In genomic region chr6:32184084-32184640, GRCh38 we compare ENCODE assay signal across 9 cellular contexts. TPM values are rescaled to one million over a fixed set of nuclear protein-coding genes. Genes with fewer than 3 reads are reported as not detected.
A peak's percentile ranks its signal among the peaks of the same experiment; 100 is the strongest.
DNase-seq lines count a peak whose midpoint lies in the region; ATAC-seq, FAIRE-seq and TF ChIP-seq lines count a peak whose summit lies in the region.
"Had no signal": no experiment of that assay in that cellular context is flagged by ENCODE, and none has a peak within 500 bp of the region (broad histone marks: within the 10 kb centered on the region; RNA-seq: fewer than 3 reads in every experiment).

Gene AGER (minus strand): TSS chr6:32184253. CDS start chr6:32184222, 31 bp downstream.

- no peak for FAIRE-seq in GM12892 (lab: Jason Lieb, UNC)
- FAIRE-seq: pancreas had no signal

- TF ChIP-seq POLR2A in GM12892 (IDR thresholded peaks at IDR 0.05; ENCODE audit: low read depth, low read length) (peak; percentile 36; the same call in 1 of the 2 replicates), gastroesophageal sphincter (IDR thresholded peaks at IDR 0.05) (no peak), spleen (IDR thresholded peaks at IDR 0.05) (no peak)

- TF ChIP-seq CTCF in RWPE1 (conservative IDR thresholded peaks at IDR 0.05; ENCODE audit: low read depth) (no peak), gastroesophageal sphincter (IDR thresholded peaks at IDR 0.05) (no peak), spleen (IDR thresholded peaks at IDR 0.05 in 8 of 11, conservative IDR thresholded peaks at IDR 0.05 in 3 of 11) (no peak)

- intact Hi-C loops in spleen (cut with DNase I; ENCODE audit: low total_unique reads), result no loop called here

- DNase-seq in GM12892 (ENCODE audit: insufficient read length), result no peak
- no peak for DNase-seq in RWPE1 (ENCODE audit: low spot score)
- DNase-seq in spleen, result peak; percentile 64
- DNase-seq in HCEC 1CT, result no peak
- DNase-seq in NCI-H187 treated with DMSO at 0.1 percent for 48 hours (lab: John Stamatoyannopoulos, UW), result no peak
- DNase-seq: NCI-H446 treated with DMSO at 0.1 percent for 48 hours had no signal

- 20 to 73% methylated on average over 1 to 6 of the region's 6 CpGs for WGBS in gastroesophageal sphincter (ENCODE audit: low coverage in 1 of 2), 2 donors
- WGBS in spleen, 5 donors, result 76 to 82% (median 77%) methylated on average over 6 of the region's 6 CpGs

- H3K27me3 ChIP-seq in gastroesophageal sphincter, result no peaks in the 10 kb centered on the region
- no peaks in the 10 kb centered on the region for H3K27me3 ChIP-seq in spleen (replicated peaks in 1 of 7)
- H3K27me3 ChIP-seq: pancreas had no signal

- H3K4me3 ChIP-seq in gastroesophageal sphincter (no peak within 1 kb of the TSS), spleen (no peak within 1 kb of the TSS)
- H3K4me3 ChIP-seq: pancreas had no signal

- POLR2A ChIA-PET in RWPE1 (lab: Yijun Ruan, JAX; ENCODE audit: low non-redundant PET), result no interaction called here

- peaks cover 0 to 70% of the 10 kb centered on the region in 2 donors for H3K36me3 ChIP-seq in gastroesophageal sphincter
- peaks cover 0 to 90% (median 60%) of the 10 kb centered on the region in 6 donors for H3K36me3 ChIP-seq in spleen
- H3K36me3 ChIP-seq: pancreas had no signal

- H3K4me1 ChIP-seq in gastroesophageal sphincter, result peaks cover 0 to 91% (median 54%) of the 10 kb centered on the region in 3 donors
- H3K4me1 ChIP-seq in spleen, result peaks cover 30 to 100% (median 74%) of the 10 kb centered on the region in 6 donors

- TF ChIP-seq EP300 in gastroesophageal sphincter (IDR thresholded peaks at IDR 0.05), result no peak

- peak within 1 kb of the TSS; percentile 71 for H3K27ac ChIP-seq in RWPE1
- peak within 1 kb of the TSS in 3 of 4 donors; percentile 64 to 99 (median 97) for H3K27ac ChIP-seq in gastroesophageal sphincter
- peak within 1 kb of the TSS; percentile 32 to 100 (median 80) for H3K27ac ChIP-seq in spleen
- H3K27ac ChIP-seq: pancreas had no signal

- CTCF ChIA-PET in RWPE1 (lab: Yijun Ruan, JAX), result no interaction called here

- H3K9me3 ChIP-seq in gastroesophageal sphincter (no peaks in the 10 kb centered on the region), spleen (no peaks in the 10 kb centered on the region)
- H3K9me3 ChIP-seq: pancreas had no signal

- ATAC-seq in gastroesophageal sphincter (no peak), HG02642 (IDR thresholded peaks at IDR 0.05; ENCODE audit: poor library complexity, unreplicated experiment) (no peak)
- ATAC-seq: pancreas had no signal

RNA-seq across cellular contexts. Expression of gene AGER, which starts in this region (rescaled TPM):
- 11.2 TPM for polyA plus RNA-seq in GM12892 (2012; ENCODE audit: missing spikeins)
- total RNA-seq in gastroesophageal sphincter, result 1 to 10 TPM; 1.4 to 2.3 (median 1.6) TPM
- total RNA-seq in spleen, result 10 to 100 TPM in 6 of 7 donors, 1 to 10 TPM in 1; 7.4 to 32.9 (median 21.3) TPM
- polyA plus RNA-seq in spleen, result 10 to 100 TPM; 24.1 to 50.9 (median 38.0) TPM
